Comparison of ENCODE assay signal across 1 cellular context in genomic region chr14:99275222-99275584, GRCh38.
TF ChIP-seq lines count a peak whose summit lies in the region.

No MANE protein-coding gene starts in this region.

TF ChIP-seq in HCT116, 20 proteins besides CTCF, POLR2A, EP300 and RAD21:
- TF ChIP-seq TCF7L2 (IDR thresholded peaks at IDR 0.05; ENCODE audit: borderline replicate concordance, extremely low read depth, insufficient read depth, insufficient read length), result no peak
- TF ChIP-seq SIN3A (IDR thresholded peaks at IDR 0.05; ENCODE audit: low read depth), result no peak
- TF ChIP-seq YY1 (IDR thresholded peaks at IDR 0.05; ENCODE audit: extremely low read depth, insufficient replicate concordance, low read depth, low read length), result no peak
- TF ChIP-seq CEBPB (IDR thresholded peaks at IDR 0.05; ENCODE audit: low read depth), result no peak
- no peak for TF ChIP-seq ELF1 (IDR thresholded peaks at IDR 0.05; ENCODE audit: borderline replicate concordance, low read depth)
- TF ChIP-seq CBX3 (IDR thresholded peaks at IDR 0.05; ENCODE audit: low read depth), result no peak
- no peak for TF ChIP-seq ATF3 (IDR thresholded peaks at IDR 0.05)
